ENCODE assay signal across 11 cellular contexts in genomic region chr7:24894670-24895221, GRCh38.
DNase-seq lines count a peak whose midpoint lies in the region; ATAC-seq and TF ChIP-seq lines count a peak whose summit lies in the region.
"Had no signal": no experiment of that assay in that cellular context is flagged by ENCODE, and none has a peak within 500 bp of the region (broad histone marks: within the 10 kb centered on the region; RNA-seq: fewer than 3 reads in every experiment).

No MANE protein-coding gene starts in this region.

- DNase-seq in CD4-positive, alpha-beta T cell: no peak
- no peak for DNase-seq in mammary epithelial cell
- no peak for DNase-seq in NCI-H345 (lab: John Stamatoyannopoulos, UW)
- DNase-seq in suprapubic skin (ENCODE audit: low spot score in 2 of 2): no peak
- DNase-seq in stimulated activated naive B cell treated with anti-CD40 and anti-IgM and Interleukin-4, amounts not matched to agents 10 μg/mL and 1 μg/mL and 100 μg/mL, for 72 hours: no peak
- DNase-seq: NCI-H1436 treated with DMSO at 0.1 percent for 48 hours; SIG-M5; stimulated activated CD4-positive, alpha-beta T cell treated with anti-CD3 and anti-CD28 coated beads, Interleukin-15, amount 100 ng/mL, for 24 hours had no signal

- H3K9me3 ChIP-seq in CD4-positive, alpha-beta T cell (ENCODE audit: control insufficient read depth, low read length): no peaks in the 10 kb centered on the region
- H3K9me3 ChIP-seq in mammary epithelial cell (replicated peaks; ENCODE audit: insufficient read depth, low read length) (no peaks in the 10 kb centered on the region), liver (ENCODE audit: control insufficient read depth in 4 of 4, low read length in 3 of 4) (no peaks in the 10 kb centered on the region), suprapubic skin (no peaks in the 10 kb centered on the region)

- H3K4me3 ChIP-seq in mammary epithelial cell (replicated peaks in 1 of 3; ENCODE audit: insufficient read depth in 1 of 3, low read depth in 2 of 3, low read length in 3 of 3): no peak overlapping the region
- no peak overlapping the region for H3K4me3 ChIP-seq in liver (ENCODE audit: low read depth in 1 of 3, low read length in 3 of 3)
- no peak overlapping the region for H3K4me3 ChIP-seq in suprapubic skin

- H3K79me2 ChIP-seq in mammary epithelial cell (ENCODE audit: insufficient read depth, low read length): peaks cover 92% of the 10 kb centered on the region

- in situ Hi-C loops in mammary epithelial cell (cut with MboI; ENCODE audit: low sequenced_read_pairs in 2 of 2): loop anchor here (10.0 to 25.0 kb wide), 2 partner anchors 80 to 168 kb away; no protein-coding TSS in a partner anchor

- no peaks in the 10 kb centered on the region for H3K9me3 Mint-ChIP-seq in CD4-positive, alpha-beta T cell
- H3K9me3 Mint-ChIP-seq in stimulated activated naive B cell treated with anti-CD40 and anti-IgM and Interleukin-4, amounts not matched to agents 10 μg/mL and 1 μg/mL and 100 μg/mL, for 72 hours: no peaks in the 10 kb centered on the region

- H3K4me3 Mint-ChIP-seq in CD4-positive, alpha-beta T cell: no peak overlapping the region
- H3K4me3 Mint-ChIP-seq in stimulated activated naive B cell treated with anti-CD40 and anti-IgM and Interleukin-4, amounts not matched to agents 10 μg/mL and 1 μg/mL and 100 μg/mL, for 72 hours: no peak overlapping the region

- H4K20me1 ChIP-seq in mammary epithelial cell (ENCODE audit: insufficient read depth, low read length): no peaks in the 10 kb centered on the region

- 97% methylated on average over 4 of the region's 5 CpGs for WGBS in mammary epithelial cell (ENCODE audit: low coverage, missing lambda C conversion rate)
- WGBS in liver: 63% methylated on average over 5 of the region's 5 CpGs
- 57% methylated on average over 5 of the region's 5 CpGs for WGBS in suprapubic skin

- H3K27me3 Mint-ChIP-seq in CD4-positive, alpha-beta T cell: no peaks in the 10 kb centered on the region
- no peaks in the 10 kb centered on the region for H3K27me3 Mint-ChIP-seq in stimulated activated naive B cell treated with anti-CD40 and anti-IgM and Interleukin-4, amounts not matched to agents 10 μg/mL and 1 μg/mL and 100 μg/mL, for 72 hours

- POLR2A ChIA-PET in CD4-positive, alpha-beta T cell (lab: Charles Lee): interaction anchor here (0.8 kb wide), 1 partner anchor 84 kb away, joined by 4 read pairs; no protein-coding TSS in a partner anchor

- H2AFZ ChIP-seq in mammary epithelial cell (ENCODE audit: low read depth, low read length): no peak overlapping the region

- dilution Hi-C loops in mammary epithelial cell (cut with HindIII; ENCODE audit: low sequenced_read_pairs): no loop called here

- no peak for TF ChIP-seq POLR2A in suprapubic skin (IDR thresholded peaks at IDR 0.05)

- no peak overlapping the region for H3K27ac ChIP-seq in CD4-positive, alpha-beta T cell (ENCODE audit: low read depth, low read length)
- H3K27ac ChIP-seq in mammary epithelial cell (ENCODE audit: insufficient read depth, low read depth, low read length) (no peak overlapping the region), liver (ENCODE audit: low read depth in 1 of 2, low read length in 2 of 2) (no peak overlapping the region), suprapubic skin (no peak overlapping the region)

- H3K27ac Mint-ChIP-seq in CD4-positive, alpha-beta T cell: no peak overlapping the region
- no peak overlapping the region for H3K27ac Mint-ChIP-seq in stimulated activated naive B cell treated with anti-CD40 and anti-IgM and Interleukin-4, amounts not matched to agents 10 μg/mL and 1 μg/mL and 100 μg/mL, for 72 hours

- H3K4me1 ChIP-seq in mammary epithelial cell (ENCODE audit: insufficient read depth, low read length) (peaks cover 18% of the 10 kb centered on the region), liver (ENCODE audit: control insufficient read depth in 4 of 4, insufficient read depth in 4 of 4, low read length in 3 of 4) (no peaks in the 10 kb centered on the region), suprapubic skin (peaks cover 3% of the 10 kb centered on the region)

- peaks cover 19% of the 10 kb centered on the region for H3K36me3 Mint-ChIP-seq in CD4-positive, alpha-beta T cell (ENCODE audit: low read depth)
- H3K36me3 Mint-ChIP-seq in stimulated activated naive B cell treated with anti-CD40 and anti-IgM and Interleukin-4, amounts not matched to agents 10 μg/mL and 1 μg/mL and 100 μg/mL, for 72 hours: peaks cover 18% of the 10 kb centered on the region in 2 donors

- intact Hi-C loops in CD4-positive, alpha-beta T cell (cut with DNase I, micrococcal nuclease): no loop called here
- intact Hi-C loops in mammary epithelial cell (cut with micrococcal nuclease): loop anchor here (1.0 to 5.0 kb wide), 3 partner anchors 72 to 176 kb away; no protein-coding TSS in a partner anchor

- 0 out of 2 replicates have a peak, but pooled peaks have one; percentile 12 for TF ChIP-seq RAD21 in Ishikawa (IDR thresholded peaks at IDR 0.05; ENCODE audit: low read depth)
- TF ChIP-seq RAD21 in liver (IDR thresholded peaks at IDR 0.05): peak; percentile 34 to 54

- TF ChIP-seq CTCF in CD4-positive, alpha-beta T cell (IDR thresholded peaks at IDR 0.05): peak; percentile 20
- peak; percentile 6 to 38 for TF ChIP-seq CTCF in mammary epithelial cell (conservative IDR thresholded peaks at IDR 0.05 in 1 of 2, IDR thresholded peaks at IDR 0.05 in 1 of 2; ENCODE audit: extremely low read depth in 1 of 2, insufficient read depth in 1 of 2, low read depth in 1 of 2, low read length in 2 of 2)
- TF ChIP-seq CTCF in liver (IDR thresholded peaks at IDR 0.05; ENCODE audit: low read depth, low read length, missing input control): peak; percentile 16
- TF ChIP-seq CTCF in suprapubic skin (IDR thresholded peaks at IDR 0.05): no peak

- no peak for TF ChIP-seq EP300 in Ishikawa (IDR thresholded peaks at IDR 0.05; ENCODE audit: borderline replicate concordance)
- no peak for TF ChIP-seq EP300 in suprapubic skin (IDR thresholded peaks at IDR 0.05)

- no TSS peak for BruUV-seq in mammary epithelial cell (replicated peaks; lab: Mats Ljungman, UMichigan)

- H3K9ac ChIP-seq in mammary epithelial cell (ENCODE audit: insufficient read depth, low read length): no peak overlapping the region
- no peak overlapping the region for H3K9ac ChIP-seq in liver (ENCODE audit: low read depth in 1 of 2, low read length in 2 of 2)

- CTCF ChIA-PET in CD4-positive, alpha-beta T cell (lab: Charles Lee): interaction anchor here (1.0 kb wide), 1 partner anchor 85 kb away, joined by 3 read pairs; no protein-coding TSS in a partner anchor
- CTCF ChIA-PET in mammary epithelial cell (lab: Charles Lee; ENCODE audit: low non-redundant PET): no interaction called here

- no peak for ATAC-seq in CD4-positive, alpha-beta T cell (ENCODE audit: poor library complexity)
- ATAC-seq in GM18907 (IDR thresholded peaks at IDR 0.05; ENCODE audit: unreplicated experiment): no peak
- no peak for ATAC-seq in stimulated activated naive B cell treated with anti-CD40 and anti-IgM and Interleukin-4, amounts not matched to agents 10 μg/mL and 1 μg/mL and 100 μg/mL, for 72 hours (replicated peaks)

- peaks cover 3% of the 10 kb centered on the region for H3K36me3 ChIP-seq in mammary epithelial cell (ENCODE audit: insufficient read depth, low read length)
- H3K36me3 ChIP-seq in liver (ENCODE audit: control insufficient read depth in 4 of 4, insufficient read depth in 3 of 4, low read depth in 1 of 4, low read length in 3 of 4): peaks cover 0 to 1% (median 0%) of the 10 kb centered on the region in 4 donors
- no peaks in the 10 kb centered on the region for H3K36me3 ChIP-seq in suprapubic skin

- H3K4me1 Mint-ChIP-seq in CD4-positive, alpha-beta T cell (ENCODE audit: low read depth): peaks cover 46% of the 10 kb centered on the region
- H3K4me1 Mint-ChIP-seq in stimulated activated naive B cell treated with anti-CD40 and anti-IgM and Interleukin-4, amounts not matched to agents 10 μg/mL and 1 μg/mL and 100 μg/mL, for 72 hours: peaks cover 28 to 58% of the 10 kb centered on the region in 2 donors

- no peaks in the 10 kb centered on the region for H3K27me3 ChIP-seq in CD4-positive, alpha-beta T cell (ENCODE audit: control insufficient read depth, insufficient read depth, low read length)
- H3K27me3 ChIP-seq in mammary epithelial cell (ENCODE audit: insufficient read depth, low read length) (no peaks in the 10 kb centered on the region), liver (ENCODE audit: control insufficient read depth in 4 of 4, insufficient read depth in 4 of 4, low read length in 3 of 4) (no peaks in the 10 kb centered on the region), suprapubic skin (no peaks in the 10 kb centered on the region)

- H3K4me2 ChIP-seq in mammary epithelial cell (ENCODE audit: insufficient read depth, low read depth, low read length): no peak overlapping the region

TF ChIP-seq in Ishikawa, 13 proteins besides CTCF, POLR2A, EP300 and RAD21:
- no peak for TF ChIP-seq NFIC (IDR thresholded peaks at IDR 0.05)

TF ChIP-seq in liver, 16 proteins besides CTCF, POLR2A, EP300 and RAD21 (continues in another document):
- TF ChIP-seq SP1 (IDR thresholded peaks at IDR 0.05) (no peak), HNF4A (conservative IDR thresholded peaks at IDR 0.05) (no peak)
- TF ChIP-seq, protein P1, sequence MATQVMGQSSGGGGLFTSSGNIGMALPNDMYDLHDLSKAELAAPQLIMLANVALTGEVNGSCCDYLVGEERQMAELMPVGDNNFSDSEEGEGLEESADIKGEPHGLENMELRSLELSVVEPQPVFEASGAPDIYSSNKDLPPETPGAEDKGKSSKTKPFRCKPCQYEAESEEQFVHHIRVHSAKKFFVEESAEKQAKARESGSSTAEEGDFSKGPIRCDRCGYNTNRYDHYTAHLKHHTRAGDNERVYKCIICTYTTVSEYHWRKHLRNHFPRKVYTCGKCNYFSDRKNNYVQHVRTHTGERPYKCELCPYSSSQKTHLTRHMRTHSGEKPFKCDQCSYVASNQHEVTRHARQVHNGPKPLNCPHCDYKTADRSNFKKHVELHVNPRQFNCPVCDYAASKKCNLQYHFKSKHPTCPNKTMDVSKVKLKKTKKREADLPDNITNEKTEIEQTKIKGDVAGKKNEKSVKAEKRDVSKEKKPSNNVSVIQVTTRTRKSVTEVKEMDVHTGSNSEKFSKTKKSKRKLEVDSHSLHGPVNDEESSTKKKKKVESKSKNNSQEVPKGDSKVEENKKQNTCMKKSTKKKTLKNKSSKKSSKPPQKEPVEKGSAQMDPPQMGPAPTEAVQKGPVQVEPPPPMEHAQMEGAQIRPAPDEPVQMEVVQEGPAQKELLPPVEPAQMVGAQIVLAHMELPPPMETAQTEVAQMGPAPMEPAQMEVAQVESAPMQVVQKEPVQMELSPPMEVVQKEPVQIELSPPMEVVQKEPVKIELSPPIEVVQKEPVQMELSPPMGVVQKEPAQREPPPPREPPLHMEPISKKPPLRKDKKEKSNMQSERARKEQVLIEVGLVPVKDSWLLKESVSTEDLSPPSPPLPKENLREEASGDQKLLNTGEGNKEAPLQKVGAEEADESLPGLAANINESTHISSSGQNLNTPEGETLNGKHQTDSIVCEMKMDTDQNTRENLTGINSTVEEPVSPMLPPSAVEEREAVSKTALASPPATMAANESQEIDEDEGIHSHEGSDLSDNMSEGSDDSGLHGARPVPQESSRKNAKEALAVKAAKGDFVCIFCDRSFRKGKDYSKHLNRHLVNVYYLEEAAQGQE (IDR thresholded peaks at IDR 0.05): no peak

Comparison
In these comparisons a context has a peak if more than half of its experiments do, and no peak if none do; other contexts are left out.
1. CTCF ChIP-seq: peak in CD4-positive, alpha-beta T cell (single experiment), mammary epithelial cell (2 of 2) and liver (single experiment); none in suprapubic skin (0 of 2).